ENCODE assay signal across 17 cellular contexts in the genomic region with DNA sequence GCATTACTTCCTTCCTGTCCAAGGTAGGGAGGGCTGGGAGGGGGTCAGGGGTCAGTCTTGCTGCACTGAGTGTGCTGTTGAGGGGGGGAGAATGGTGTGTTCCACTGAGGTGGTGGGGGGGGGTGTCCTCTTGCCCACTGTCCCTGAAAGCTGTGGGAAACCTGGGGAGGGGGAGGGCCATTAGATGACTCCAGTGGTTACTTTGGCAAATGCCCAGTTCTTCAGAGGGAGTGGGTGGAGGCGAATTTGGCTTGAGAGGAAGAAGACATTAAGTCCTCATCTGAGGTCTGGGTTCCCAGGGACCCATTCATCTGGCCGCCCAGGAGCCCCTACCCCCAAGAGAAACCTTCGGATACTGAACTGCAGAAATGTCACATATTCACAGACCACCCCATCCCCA.
DNase-seq lines count a peak whose midpoint lies in the region; ATAC-seq and TF ChIP-seq lines count a peak whose summit lies in the region.
"Had no signal": no experiment of that assay in that cellular context is flagged by ENCODE, and none has a peak within 500 bp of the region (broad histone marks: within the 10 kb centered on the region; RNA-seq: fewer than 3 reads in every experiment).

No MANE protein-coding gene starts in this region.

- ATAC-seq in HG02642 (IDR thresholded peaks at IDR 0.05; ENCODE audit: poor library complexity, unreplicated experiment): no peak
- ATAC-seq: stimulated activated effector memory CD8-positive, alpha-beta T cell treated with anti-CD3 and anti-CD28 coated beads, Interleukin-12 subunit alpha, Interleukin-12 subunit beta, amount 100 ng/mL, for 72 hours had no signal

- H3K36me3 ChIP-seq in HEK293 (ENCODE audit: control insufficient read depth in 2 of 2, insufficient read depth in 1 of 2, low read length in 2 of 2): peaks cover 2 to 39% of the 10 kb centered on the region in 2 experiments; a peak in 2 of 3 replicates
- peaks cover 31 to 34% of the 10 kb centered on the region in 2 donors for H3K36me3 ChIP-seq in stomach smooth muscle (ENCODE audit: control insufficient read depth in 2 of 2, insufficient read depth in 2 of 2, low read length in 2 of 2)

- no peaks in the 10 kb centered on the region; the same call in 1 of the 2 replicates for H3K4me1 ChIP-seq in HEK293 (ENCODE audit: control insufficient read depth, insufficient read depth, low read length)
- peaks cover 44% of the 10 kb centered on the region for H3K4me1 ChIP-seq in stomach smooth muscle (ENCODE audit: control insufficient read depth, insufficient read depth, low read length)
- H3K4me1 ChIP-seq: parathyroid adenoma had no signal

- POLR2A ChIA-PET in HEK293 (lab: Yijun Ruan, JAX): no interaction called here

- no peaks in the 10 kb centered on the region for H3K27me3 ChIP-seq in layer of hippocampus (ENCODE audit: control insufficient read depth, insufficient read depth, low read length)
- no peaks in the 10 kb centered on the region for H3K27me3 ChIP-seq in stomach smooth muscle (ENCODE audit: control insufficient read depth in 1 of 2, insufficient read depth in 2 of 2, low read length in 2 of 2)

- H3K27ac ChIP-seq in HEK293 (ENCODE audit: extremely low read depth, low read depth, low read length) (no peak overlapping the region), layer of hippocampus (ENCODE audit: low read depth, low read length) (peak overlapping the region; percentile 1), stomach smooth muscle (ENCODE audit: low read length) (peak overlapping the region; percentile 74)
- H3K27ac ChIP-seq: C4-2B, HL-60, parathyroid adenoma had no signal

- H3K4me3 ChIP-seq in HEK293 (ENCODE audit: low read depth, low read length) (no peak overlapping the region), choroid plexus epithelial cell (ENCODE audit: low read depth, low read length) (no peak overlapping the region), stomach smooth muscle (ENCODE audit: low read length in 2 of 2) (no peak overlapping the region)

- no peaks in the 10 kb centered on the region for H3K9me3 ChIP-seq in HEK293 (ENCODE audit: control insufficient read depth, insufficient read depth, low read depth, low read length)
- H3K9me3 ChIP-seq in stomach smooth muscle (ENCODE audit: control insufficient read depth in 2 of 2, low read length in 2 of 2): no peaks in the 10 kb centered on the region

- peak; percentile 50 for DNase-seq in choroid plexus epithelial cell (ENCODE audit: low read depth)
- no peak for DNase-seq in NOMO-1 treated with DMSO at 0.1 percent for 48 hours (lab: John Stamatoyannopoulos, UW; ENCODE audit: unreplicated experiment)
- DNase-seq in Ammon's horn (ENCODE audit: low spot score): no peak
- DNase-seq in NCI-H748 (lab: John Stamatoyannopoulos, UW; ENCODE audit: unreplicated experiment): no peak
- DNase-seq: activated CD4-positive, alpha-beta memory T cell treated with anti-CD3 and anti-CD28 coated beads for 36 hours; erythroblast; NCI-H1694 treated with DMSO at 0.1 percent for 48 hours; NCI-H748 treated with DMSO at 0.1 percent for 48 hours; stimulated activated CD4-positive, alpha-beta T cell treated with anti-CD3 and anti-CD28 coated beads, Interleukin-4, amount 100 ng/mL, for 1 hour had no signal

- TF ChIP-seq CTCF in HEK293 (tag by site-specific recombination; IDR thresholded peaks at IDR 0.05): no peak
- TF ChIP-seq CTCF in choroid plexus epithelial cell (conservative IDR thresholded peaks at IDR 0.05; ENCODE audit: low read depth, low read length): no peak

- no peak overlapping the region for H3K9ac ChIP-seq in stomach smooth muscle (ENCODE audit: low read length in 2 of 2)
- H3K9ac ChIP-seq: parathyroid adenoma had no signal

- CTCF ChIA-PET in HEK293 (lab: Yijun Ruan, JAX): no interaction called here

TF ChIP-seq in HEK293, 187 proteins besides CTCF, POLR2A, EP300 and RAD21 (continues in another document):
- TF ChIP-seq ZFHX2 (tag by site-specific recombination; conservative IDR thresholded peaks at IDR 0.05) (peak; percentile 63), ZNF354C (tag by site-specific recombination; IDR thresholded peaks at IDR 0.05; ENCODE audit: borderline replicate concordance, low read depth) (no peak)
- TF ChIP-seq, protein P1, sequence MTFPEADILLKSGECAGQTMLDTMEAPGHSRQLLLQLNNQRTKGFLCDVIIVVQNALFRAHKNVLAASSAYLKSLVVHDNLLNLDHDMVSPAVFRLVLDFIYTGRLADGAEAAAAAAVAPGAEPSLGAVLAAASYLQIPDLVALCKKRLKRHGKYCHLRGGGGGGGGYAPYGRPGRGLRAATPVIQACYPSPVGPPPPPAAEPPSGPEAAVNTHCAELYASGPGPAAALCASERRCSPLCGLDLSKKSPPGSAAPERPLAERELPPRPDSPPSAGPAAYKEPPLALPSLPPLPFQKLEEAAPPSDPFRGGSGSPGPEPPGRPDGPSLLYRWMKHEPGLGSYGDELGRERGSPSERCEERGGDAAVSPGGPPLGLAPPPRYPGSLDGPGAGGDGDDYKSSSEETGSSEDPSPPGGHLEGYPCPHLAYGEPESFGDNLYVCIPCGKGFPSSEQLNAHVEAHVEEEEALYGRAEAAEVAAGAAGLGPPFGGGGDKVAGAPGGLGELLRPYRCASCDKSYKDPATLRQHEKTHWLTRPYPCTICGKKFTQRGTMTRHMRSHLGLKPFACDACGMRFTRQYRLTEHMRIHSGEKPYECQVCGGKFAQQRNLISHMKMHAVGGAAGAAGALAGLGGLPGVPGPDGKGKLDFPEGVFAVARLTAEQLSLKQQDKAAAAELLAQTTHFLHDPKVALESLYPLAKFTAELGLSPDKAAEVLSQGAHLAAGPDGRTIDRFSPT (tag by site-specific recombination; IDR thresholded peaks at IDR 0.05): no peak
- TF ChIP-seq, protein P2, sequence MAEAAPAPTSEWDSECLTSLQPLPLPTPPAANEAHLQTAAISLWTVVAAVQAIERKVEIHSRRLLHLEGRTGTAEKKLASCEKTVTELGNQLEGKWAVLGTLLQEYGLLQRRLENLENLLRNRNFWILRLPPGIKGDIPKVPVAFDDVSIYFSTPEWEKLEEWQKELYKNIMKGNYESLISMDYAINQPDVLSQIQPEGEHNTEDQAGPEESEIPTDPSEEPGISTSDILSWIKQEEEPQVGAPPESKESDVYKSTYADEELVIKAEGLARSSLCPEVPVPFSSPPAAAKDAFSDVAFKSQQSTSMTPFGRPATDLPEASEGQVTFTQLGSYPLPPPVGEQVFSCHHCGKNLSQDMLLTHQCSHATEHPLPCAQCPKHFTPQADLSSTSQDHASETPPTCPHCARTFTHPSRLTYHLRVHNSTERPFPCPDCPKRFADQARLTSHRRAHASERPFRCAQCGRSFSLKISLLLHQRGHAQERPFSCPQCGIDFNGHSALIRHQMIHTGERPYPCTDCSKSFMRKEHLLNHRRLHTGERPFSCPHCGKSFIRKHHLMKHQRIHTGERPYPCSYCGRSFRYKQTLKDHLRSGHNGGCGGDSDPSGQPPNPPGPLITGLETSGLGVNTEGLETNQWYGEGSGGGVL (tag by site-specific recombination; IDR thresholded peaks at IDR 0.05): peak; percentile 29; the same call in 1 of the 2 replicates
- TF ChIP-seq, protein P3, sequence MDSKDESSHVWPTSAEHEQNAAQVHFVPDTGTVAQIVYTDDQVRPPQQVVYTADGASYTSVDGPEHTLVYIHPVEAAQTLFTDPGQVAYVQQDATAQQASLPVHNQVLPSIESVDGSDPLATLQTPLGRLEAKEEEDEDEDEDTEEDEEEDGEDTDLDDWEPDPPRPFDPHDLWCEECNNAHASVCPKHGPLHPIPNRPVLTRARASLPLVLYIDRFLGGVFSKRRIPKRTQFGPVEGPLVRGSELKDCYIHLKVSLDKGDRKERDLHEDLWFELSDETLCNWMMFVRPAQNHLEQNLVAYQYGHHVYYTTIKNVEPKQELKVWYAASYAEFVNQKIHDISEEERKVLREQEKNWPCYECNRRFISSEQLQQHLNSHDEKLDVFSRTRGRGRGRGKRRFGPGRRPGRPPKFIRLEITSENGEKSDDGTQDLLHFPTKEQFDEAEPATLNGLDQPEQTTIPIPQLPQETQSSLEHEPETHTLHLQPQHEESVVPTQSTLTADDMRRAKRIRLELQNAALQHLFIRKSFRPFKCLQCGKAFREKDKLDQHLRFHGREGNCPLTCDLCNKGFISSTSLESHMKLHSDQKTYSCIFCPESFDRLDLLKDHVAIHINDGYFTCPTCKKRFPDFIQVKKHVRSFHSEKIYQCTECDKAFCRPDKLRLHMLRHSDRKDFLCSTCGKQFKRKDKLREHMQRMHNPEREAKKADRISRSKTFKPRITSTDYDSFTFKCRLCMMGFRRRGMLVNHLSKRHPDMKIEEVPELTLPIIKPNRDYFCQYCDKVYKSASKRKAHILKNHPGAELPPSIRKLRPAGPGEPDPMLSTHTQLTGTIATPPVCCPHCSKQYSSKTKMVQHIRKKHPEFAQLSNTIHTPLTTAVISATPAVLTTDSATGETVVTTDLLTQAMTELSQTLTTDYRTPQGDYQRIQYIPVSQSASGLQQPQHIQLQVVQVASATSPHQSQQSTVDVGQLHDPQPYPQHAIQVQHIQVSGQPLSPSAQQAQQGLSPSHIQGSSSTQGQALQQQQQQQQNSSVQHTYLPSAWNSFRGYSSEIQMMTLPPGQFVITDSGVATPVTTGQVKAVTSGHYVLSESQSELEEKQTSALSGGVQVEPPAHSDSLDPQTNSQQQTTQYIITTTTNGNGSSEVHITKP (tag by site-specific recombination; IDR thresholded peaks at IDR 0.05): peak; percentile 47; the same call in 1 of the 2 replicates
- TF ChIP-seq, protein P4, sequence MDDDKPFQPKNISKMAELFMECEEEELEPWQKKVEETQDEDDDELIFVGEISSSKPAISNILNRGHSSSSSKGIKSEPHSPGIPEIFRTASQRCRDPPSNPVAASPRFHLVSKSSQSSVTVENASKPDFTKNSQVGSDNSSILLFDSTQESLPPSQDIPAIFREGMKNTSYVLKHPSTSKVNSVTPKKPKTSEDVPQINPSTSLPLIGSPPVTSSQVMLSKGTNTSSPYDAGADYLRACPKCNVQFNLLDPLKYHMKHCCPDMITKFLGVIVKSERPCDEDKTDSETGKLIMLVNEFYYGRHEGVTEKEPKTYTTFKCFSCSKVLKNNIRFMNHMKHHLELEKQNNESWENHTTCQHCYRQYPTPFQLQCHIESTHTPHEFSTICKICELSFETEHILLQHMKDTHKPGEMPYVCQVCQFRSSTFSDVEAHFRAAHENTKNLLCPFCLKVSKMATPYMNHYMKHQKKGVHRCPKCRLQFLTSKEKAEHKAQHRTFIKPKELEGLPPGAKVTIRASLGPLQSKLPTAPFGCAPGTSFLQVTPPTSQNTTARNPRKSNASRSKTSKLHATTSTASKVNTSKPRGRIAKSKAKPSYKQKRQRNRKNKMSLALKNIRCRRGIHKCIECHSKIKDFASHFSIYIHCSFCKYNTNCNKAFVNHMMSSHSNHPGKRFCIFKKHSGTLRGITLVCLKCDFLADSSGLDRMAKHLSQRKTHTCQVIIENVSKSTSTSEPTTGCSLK (tag by site-specific recombination; IDR thresholded peaks at IDR 0.05): no peak
